ENCODE assay signal across 10 cellular contexts in genomic region chr2:174004900-174005605, GRCh38. TPM values are rescaled to one million over a fixed set of nuclear protein-coding genes. Genes with fewer than 3 reads are reported as not detected.
DNase-seq lines count a peak whose midpoint lies in the region; TF ChIP-seq lines count a peak whose summit lies in the region.
"Had no signal": no experiment of that assay in that cellular context is flagged by ENCODE, and none has a peak within 500 bp of the region (broad histone marks: within the 10 kb centered on the region; RNA-seq: fewer than 3 reads in every experiment).

No MANE protein-coding gene starts in this region.

- H3K36me3 ChIP-seq in transverse colon, result no peaks in the 10 kb centered on the region
- H3K36me3 ChIP-seq: right lobe of liver had no signal

- H3K27ac ChIP-seq in transverse colon, result peak overlapping the region; percentile 13 to 45 (median 38)

- no peaks in the 10 kb centered on the region for H3K27me3 ChIP-seq in transverse colon
- H3K27me3 ChIP-seq: right lobe of liver had no signal

- TF ChIP-seq POLR2A in transverse colon (IDR thresholded peaks at IDR 0.05), result no peak

- H3K9me3 ChIP-seq in transverse colon, result no peaks in the 10 kb centered on the region
- H3K9me3 ChIP-seq: right lobe of liver had no signal

- TF ChIP-seq CTCF in fibroblast of the aortic adventitia (IDR thresholded peaks at IDR 0.05; ENCODE audit: insufficient read depth, low read length) (no peak), transverse colon (IDR thresholded peaks at IDR 0.05) (no peak)

- peaks cover 0 to 6% (median 1%) of the 10 kb centered on the region in 4 donors for H3K4me1 ChIP-seq in transverse colon

- intact Hi-C loops in transverse colon (cut with DNase I; ENCODE audit: low total_unique reads), result no loop called here

- in situ Hi-C loops in transverse colon (cut with MboI; ENCODE audit: low pct_ligation_motif_present in 1 of 4, low pct_unique_long_range_greater_than_20kb in 1 of 4, low sequenced_read_pairs in 3 of 4), result no loop called here

- peak; percentile 35 to 51 for DNase-seq in activated T-cell treated with anti-CD3 and anti-CD28 coated beads, Interleukin-2, amount 50 U/mL, for 48 hours
- DNase-seq in activated T-cell treated with anti-CD3 and anti-CD28 coated beads for 4 hours (no peak), LHCN-M2 (ENCODE audit: low read depth) (peak; percentile 72), fibroblast of the aortic adventitia (ENCODE audit: low read depth) (peak; percentile 89), transverse colon (no peak), D341Med (ENCODE audit: low spot score) (no peak), NCI-H1417 (lab: John Stamatoyannopoulos, UW) (no peak), NOMO-1 (lab: John Stamatoyannopoulos, UW; ENCODE audit: unreplicated experiment in 2 of 2) (no peak)
- DNase-seq: CD4-positive, CD25-positive, alpha-beta regulatory T cell; right lobe of liver had no signal

- H3K4me3 ChIP-seq in fibroblast of the aortic adventitia (ENCODE audit: low read depth, low read length) (no peak overlapping the region), transverse colon (no peak overlapping the region)
- H3K4me3 ChIP-seq: right lobe of liver had no signal

- TF ChIP-seq EP300 in transverse colon (IDR thresholded peaks at IDR 0.05; ENCODE audit: low read depth), result no peak

- WGBS in transverse colon (ENCODE audit: low coverage in 1 of 2), 2 donors, result 55 to 78% methylated on average over 3 to 4 of the region's 4 CpGs

RNA-seq across cellular contexts. Expression of gene SP3, which starts 39.9 kb away (rescaled TPM):
- 75.7 and 83.2 TPM in 2 replicates for total RNA-seq in LHCN-M2 (2014; rRNA removed)
- polyA plus RNA-seq in LHCN-M2 (2012), result 17.5 TPM
- total RNA-seq in fibroblast of the aortic adventitia (ENCODE audit: low replicate concordance), result 56.1 and 115 TPM in 2 replicates
- 100 to 1,000 TPM in 1 of 4 donors, 10 to 100 TPM in 3; 41.9 to 101 (median 81.6) TPM for total RNA-seq in transverse colon

Comparison
In these comparisons a context has a peak if more than half of its experiments do, and no peak if none do; other contexts are left out.
1. DNase-seq: peak in activated T-cell treated with anti-CD3 and anti-CD28 coated beads, Interleukin-2, amount 50 U/mL, for 48 hours (2 of 2), LHCN-M2 (single experiment) and fibroblast of the aortic adventitia (single experiment); none in activated T-cell treated with anti-CD3 and anti-CD28 coated beads for 4 hours (single experiment), transverse colon (single experiment), D341Med (single experiment), NCI-H1417 (0 of 3) and NOMO-1 (0 of 2).